ENCODE assay signal across 8 cellular contexts in genomic region chr17:58710948-58711552, GRCh38. TPM values are rescaled to one million over a fixed set of nuclear protein-coding genes. Genes with fewer than 3 reads are reported as not detected.
DNase-seq lines count a peak whose midpoint lies in the region; ATAC-seq and TF ChIP-seq lines count a peak whose summit lies in the region.

No MANE protein-coding gene starts in this region.

- H3K4me3 Mint-ChIP-seq in memory B cell: no peak overlapping the region

- no peaks in the 10 kb centered on the region for H3K9me3 Mint-ChIP-seq in memory B cell

- ATAC-seq in RWPE2 (ENCODE audit: low read depth): no peak
- ATAC-seq in memory B cell (ENCODE audit: low read depth): peak; percentile 43
- no peak for ATAC-seq in HG03457 (IDR thresholded peaks at IDR 0.05; ENCODE audit: unreplicated experiment)

- H3K27ac Mint-ChIP-seq in memory B cell: no peak overlapping the region

- DNase-seq in SHP77 (lab: John Stamatoyannopoulos, UW) (peak; percentile 20 to 38), SHP77 treated with DMSO at 0.1 percent for 48 hours (lab: John Stamatoyannopoulos, UW) (no peak), KBM-7 (peak; percentile 59), RWPE2 (ENCODE audit: low spot score) (no peak), cerebellum (ENCODE audit: low spot score) (peak; percentile 39), memory B cell (ENCODE audit: low spot score in 2 of 2) (peak; percentile 29 to 48), ureter (ENCODE audit: low spot score) (no peak)

- peak; percentile 90 for TF ChIP-seq CTCF in RWPE2 (IDR thresholded peaks at IDR 0.05; ENCODE audit: poor library complexity, severe bottlenecking)

- H3K4me1 ChIP-seq in RWPE2 (ENCODE audit: insufficient read depth, poor library complexity, severe bottlenecking): no peaks in the 10 kb centered on the region

- H3K36me3 Mint-ChIP-seq in memory B cell: peaks cover 16% of the 10 kb centered on the region

- H3K4me1 Mint-ChIP-seq in memory B cell: peaks cover 10% of the 10 kb centered on the region

- in situ Hi-C loops in KBM-7 (cut with MboI; ENCODE audit: low pct_unique_long_range_greater_than_20kb, low sequenced_read_pairs): no loop called here

- no peaks in the 10 kb centered on the region for H3K27me3 ChIP-seq in RWPE2 (ENCODE audit: insufficient read depth, poor library complexity, severe bottlenecking)

- H3K36me3 ChIP-seq in RWPE2 (ENCODE audit: low read depth): peaks cover 32% of the 10 kb centered on the region

- H3K4me3 ChIP-seq in RWPE2 (ENCODE audit: severe bottlenecking): no peak overlapping the region

- H3K27me3 Mint-ChIP-seq in memory B cell: no peaks in the 10 kb centered on the region

- no peaks in the 10 kb centered on the region for H3K9me3 ChIP-seq in RWPE2 (ENCODE audit: severe bottlenecking)

- no peak overlapping the region for H3K27ac ChIP-seq in RWPE2 (ENCODE audit: poor library complexity, severe bottlenecking)

RNA-seq across cellular contexts. Expression of gene RAD51C, which starts 18.6 kb away (rescaled TPM):
- total RNA-seq in cerebellum (30.3 TPM), ureter (16.3 TPM)

RNA-seq across cellular contexts. Expression of gene TEX14, which starts 19.2 kb away (rescaled TPM):
- 0.54 TPM for total RNA-seq in cerebellum
- 0.55 TPM for total RNA-seq in ureter

RNA-seq across cellular contexts. Expression of gene PPM1E, which starts 44.6 kb away (rescaled TPM):
- total RNA-seq in cerebellum: 29.2 TPM
- 0.39 TPM for total RNA-seq in ureter

Comparison
In these comparisons a context has a peak if more than half of its experiments do, and no peak if none do; other contexts are left out.
1. DNase-seq: peak in SHP77 (2 of 2), KBM-7 (single experiment), cerebellum (single experiment) and memory B cell (2 of 2); none in SHP77 treated with DMSO at 0.1 percent for 48 hours (single experiment), RWPE2 (single experiment) and ureter (single experiment).
2. RNA of gene PPM1E, which starts 44.6 kb away (total RNA-seq): 29.2 TPM in cerebellum (single experiment); 0.39 TPM in ureter (single experiment); every median in the first group is over 10 times any median in the second.